ENCODE assay signal across 8 cellular contexts in the genomic region with DNA sequence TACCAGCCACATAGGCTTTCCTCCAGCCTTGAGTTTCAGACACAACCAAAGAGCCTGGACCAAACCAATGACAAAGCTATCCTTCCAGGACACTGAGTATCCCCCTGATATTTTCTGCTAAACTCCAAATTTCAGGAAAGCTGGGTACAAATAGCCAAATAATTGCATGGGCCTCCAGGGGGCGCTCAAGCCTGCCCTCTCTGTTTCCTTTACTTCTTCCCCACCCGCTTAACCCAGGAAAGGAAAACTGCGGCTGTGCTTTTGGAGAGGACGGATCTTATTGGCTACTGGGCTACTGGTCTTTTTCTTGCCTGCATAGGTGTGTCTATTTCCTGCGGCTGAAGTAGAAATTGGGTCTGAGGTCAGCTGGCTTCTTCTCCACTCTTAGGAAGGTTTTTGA. TPM values are rescaled to one million over a fixed set of nuclear protein-coding genes. Genes with fewer than 3 reads are reported as not detected.
DNase-seq lines count a peak whose midpoint lies in the region; ATAC-seq, FAIRE-seq and TF ChIP-seq lines count a peak whose summit lies in the region.

No MANE protein-coding gene starts in this region.

- H3K27ac ChIP-seq in Peyer's patch (no peak overlapping the region), transverse colon (no peak overlapping the region)

- ATAC-seq in GM21717 (IDR thresholded peaks at IDR 0.05; ENCODE audit: unreplicated experiment), result no peak

- no peaks in the 10 kb centered on the region for H3K4me1 Mint-ChIP-seq in osteocyte (ENCODE audit: unreplicated experiment)

- no peak for TF ChIP-seq EP300 in transverse colon (IDR thresholded peaks at IDR 0.05; ENCODE audit: low read depth)

- in situ Hi-C loops in transverse colon (cut with MboI; ENCODE audit: low pct_ligation_motif_present in 1 of 4, low pct_unique_long_range_greater_than_20kb in 1 of 4, low sequenced_read_pairs in 3 of 4), result loop anchor here in 1 of 4 donors (5.0 kb wide), 1 partner anchor 47 kb away; no protein-coding TSS in a partner anchor

- peaks cover 3% of the 10 kb centered on the region for H3K36me3 Mint-ChIP-seq in osteocyte (ENCODE audit: unreplicated experiment)

- no peak for FAIRE-seq in H54 (lab: Jason Lieb, UNC)

- WGBS in transverse colon (ENCODE audit: low coverage in 1 of 2), 2 donors, result 8% methylated on average over 5 of the region's 5 CpGs; no CpG with 5 or more reads in 1 of the 2 donors

- TF ChIP-seq CTCF in Peyer's patch (IDR thresholded peaks at IDR 0.05), result peak; percentile 63 to 90 (median 76)
- TF ChIP-seq CTCF in foreskin fibroblast (IDR thresholded peaks at IDR 0.05; ENCODE audit: low read depth, low read length), result peak; percentile 79
- TF ChIP-seq CTCF in osteocyte (IDR thresholded peaks at IDR 0.05), result peak; percentile 68
- peak; percentile 67 to 84 (median 73) for TF ChIP-seq CTCF in transverse colon (IDR thresholded peaks at IDR 0.05)

- peaks cover 12% of the 10 kb centered on the region for H3K9me3 Mint-ChIP-seq in osteocyte (ENCODE audit: unreplicated experiment)

- H3K36me3 ChIP-seq in Peyer's patch, result no peaks in the 10 kb centered on the region
- no peaks in the 10 kb centered on the region for H3K36me3 ChIP-seq in transverse colon

- TF ChIP-seq POLR2A in H54 (IDR thresholded peaks at IDR 0.05; ENCODE audit: low read depth, low read length) (no peak), Peyer's patch (IDR thresholded peaks at IDR 0.05) (no peak), transverse colon (IDR thresholded peaks at IDR 0.05) (no peak)

- no peaks in the 10 kb centered on the region for H3K27me3 ChIP-seq in Peyer's patch
- H3K27me3 ChIP-seq in transverse colon, result no peaks in the 10 kb centered on the region

- DNase-seq in Ammon's horn (ENCODE audit: low spot score) (peak; percentile 65), H54 (ENCODE audit: insufficient read length, low spot score) (peak; percentile 60), Peyer's patch (peak; percentile 63 to 87 (median 75)), foreskin fibroblast (peak; percentile 25 to 76), osteocyte (ENCODE audit: extremely low spot score, unreplicated experiment) (no peak), transverse colon (peak; percentile 74)
- peak; percentile 33 to 44 for DNase-seq in activated T-helper 1 cell treated with anti-CD3 and anti-CD28 coated beads, Interleukin-2, amount 50 U/mL, for 16 hours (ENCODE audit: low read depth in 1 of 2, low spot score in 1 of 2)

- H3K9me3 ChIP-seq in Peyer's patch (peaks cover 0 to 15% (median 12%) of the 10 kb centered on the region in 4 donors), transverse colon (peaks cover 19 to 21% of the 10 kb centered on the region in 2 donors)

- intact Hi-C loops in transverse colon (cut with DNase I; ENCODE audit: low total_unique reads), result loop anchor here (5.0 kb wide), 1 partner anchor 42 kb away; no protein-coding TSS in a partner anchor

- H3K4me3 Mint-ChIP-seq in osteocyte (ENCODE audit: unreplicated experiment), result no peak overlapping the region

- no peak overlapping the region for H3K4me3 ChIP-seq in Peyer's patch
- no peak overlapping the region for H3K4me3 ChIP-seq in foreskin fibroblast (ENCODE audit: low read depth in 1 of 2, low read length in 2 of 2)
- no peak overlapping the region for H3K4me3 ChIP-seq in transverse colon

- peaks cover 18% of the 10 kb centered on the region for H3K27me3 Mint-ChIP-seq in osteocyte (ENCODE audit: unreplicated experiment)

- H3K27ac Mint-ChIP-seq in osteocyte (ENCODE audit: unreplicated experiment), result no peak overlapping the region

- H3K4me1 ChIP-seq in Peyer's patch (no peaks in the 10 kb centered on the region), transverse colon (no peaks in the 10 kb centered on the region)

RNA-seq across cellular contexts. Expression of a gene that starts 30.1 kb away (rescaled TPM):
- 10 to 100 TPM in 1 of 4 donors, 1 to 10 TPM in 1, not detected in 2; 4.8 to 14.0 TPM for total RNA-seq in Peyer's patch
- total RNA-seq in osteocyte, result not detected in 2 replicates
- 1 to 10 TPM in 1 of 4 donors, under 1 TPM in 1, not detected in 2; 0.68 to 4.0 TPM for total RNA-seq in transverse colon

RNA-seq across cellular contexts. Expression of a gene that starts 30.2 kb away (rescaled TPM):
- total RNA-seq in Peyer's patch, result 10 to 100 TPM in 2 of 4 donors, 1 to 10 TPM in 2; 4.9 to 50.3 (median 8.9) TPM
- 0.19 TPM in 1 of 2 replicates, not detected in the other for total RNA-seq in osteocyte
- 1 to 10 TPM in 3 of 4 donors, under 1 TPM in 1; 0.60 to 7.6 (median 5.9) TPM for total RNA-seq in transverse colon

RNA-seq across cellular contexts. Expression of a gene that starts 47.7 kb away (rescaled TPM):
- total RNA-seq in Peyer's patch (10 to 100 TPM in 1 of 4 donors, 1 to 10 TPM in 2, under 1 TPM in 1; 0.83 to 11.2 (median 7.5) TPM), osteocyte (0.03 TPM in 2 replicates), transverse colon (10 to 100 TPM; 19.8 to 75.9 (median 47.3) TPM)

RNA-seq across cellular contexts. Expression of a gene that starts 50.3 kb away (rescaled TPM):
- not detected for total RNA-seq in Peyer's patch
- total RNA-seq in osteocyte, result not detected in 2 replicates
- not detected for total RNA-seq in transverse colon
